ENCODE assay signal across 8 cellular contexts in genomic region chr12:117188961-117189724, GRCh38. TPM values are rescaled to one million over a fixed set of nuclear protein-coding genes. Genes with fewer than 3 reads are reported as not detected.
DNase-seq lines count a peak whose midpoint lies in the region; ATAC-seq and TF ChIP-seq lines count a peak whose summit lies in the region.

No MANE protein-coding gene starts in this region.

- H4K20me1 ChIP-seq in MM.1S (ENCODE audit: insufficient read depth, low read length) = no peaks in the 10 kb centered on the region

- H2AFZ ChIP-seq in MM.1S (ENCODE audit: low read length) = no peak overlapping the region

- peaks cover 7% of the 10 kb centered on the region; the same call in 1 of the 2 replicates for H3K4me1 ChIP-seq in MM.1S (ENCODE audit: low read length)

- DNase-seq in Calu3 = no peak
- no peak for DNase-seq in MM.1S
- DNase-seq in coronary artery (ENCODE audit: low spot score) = no peak
- no peak for DNase-seq in lower leg skin (ENCODE audit: low spot score in 2 of 2)
- peak in 32 of 49 donors; percentile 3 to 57 (median 28) for DNase-seq in substantia nigra (lab: John Stamatoyannopoulos, UW)
- DNase-seq in effector CD8-positive, alpha-beta T cell (lab: John Stamatoyannopoulos, UW) = no peak

- H3K9ac ChIP-seq in MM.1S (ENCODE audit: low read length) = peak overlapping the region; percentile 65

- H3K4me2 ChIP-seq in MM.1S (ENCODE audit: low read depth, low read length) = peak overlapping the region; percentile 76; the same call in 1 of the 2 replicates

- WGBS in lower leg skin, 2 donors = 17 to 26% methylated on average over 25 of the region's 25 CpGs

- no peak overlapping the region for H3K27ac Mint-ChIP-seq in Calu3 (ENCODE audit: unreplicated experiment)

- H3K4me1 Mint-ChIP-seq in Calu3 (ENCODE audit: low read depth, unreplicated experiment) = peaks cover 24% of the 10 kb centered on the region

- H3K9me2 ChIP-seq in MM.1S (replicated peaks; ENCODE audit: insufficient read depth, low read length) = no peaks in the 10 kb centered on the region

- H3K36me3 ChIP-seq in MM.1S (replicated peaks; ENCODE audit: insufficient read depth, low read length) = no peaks in the 10 kb centered on the region; the same call in 1 of the 2 replicates

- no peaks in the 10 kb centered on the region for H3K9me3 ChIP-seq in MM.1S (replicated peaks; ENCODE audit: insufficient read depth, low read length)

- H3K4me3 ChIP-seq in MM.1S (ENCODE audit: low read length) = peak overlapping the region; percentile 74
- peak overlapping the region; percentile 100 for H3K4me3 ChIP-seq in coronary artery
- peak overlapping the region; percentile 76 for H3K4me3 ChIP-seq in lower leg skin (ENCODE audit: low read depth, poor library complexity, severe bottlenecking)

- peaks cover 25% of the 10 kb centered on the region for H3K79me2 ChIP-seq in MM.1S (ENCODE audit: low read length)

- TF ChIP-seq POLR2A in lower leg skin (IDR thresholded peaks at IDR 0.05) = no peak

- H3K4me3 Mint-ChIP-seq in Calu3 (ENCODE audit: low read depth, unreplicated experiment) = peak overlapping the region; percentile 94

- H3K27ac ChIP-seq in MM.1S (ENCODE audit: low read length) (no peak overlapping the region), coronary artery (peak overlapping the region; percentile 61 to 92), substantia nigra (ENCODE audit: low read depth, low read length, poor library complexity, severe bottlenecking) (peak overlapping the region; percentile 93)

- H3K36me3 Mint-ChIP-seq in Calu3 (ENCODE audit: insufficient read depth, unreplicated experiment) = peaks cover 47% of the 10 kb centered on the region

- BruUV-seq in Calu3 (replicated peaks; lab: Mats Ljungman, UMichigan) = no TSS peak

- CTCF ChIA-PET in Calu3 (lab: Charles Lee) = interaction anchor here (0.6 kb wide), 1 partner anchor 34 kb away, joined by 3 read pairs; no protein-coding TSS in a partner anchor

- no peaks in the 10 kb centered on the region for H3F3A ChIP-seq in MM.1S (ENCODE audit: insufficient read depth, low read length)

- TF ChIP-seq CTCF in Calu3 (IDR thresholded peaks at IDR 0.05; ENCODE audit: unreplicated experiment) (no peak), MM.1S (IDR thresholded peaks at IDR 0.05; ENCODE audit: low read length) (no peak; the same call in 1 of the 2 replicates), coronary artery (IDR thresholded peaks at IDR 0.05) (no peak), lower leg skin (IDR thresholded peaks at IDR 0.05) (no peak)

- peaks cover 14% of the 10 kb centered on the region for H3K27me3 Mint-ChIP-seq in Calu3 (ENCODE audit: unreplicated experiment)

- ATAC-seq in GM18870 (IDR thresholded peaks at IDR 0.05; ENCODE audit: unreplicated experiment) = no peak
- ATAC-seq in HG03457 (IDR thresholded peaks at IDR 0.05; ENCODE audit: unreplicated experiment) = no peak

- H3K9me3 Mint-ChIP-seq in Calu3 (ENCODE audit: low read depth, unreplicated experiment) = peaks cover 4% of the 10 kb centered on the region

- no peaks in the 10 kb centered on the region for H3K27me3 ChIP-seq in MM.1S (replicated peaks; ENCODE audit: insufficient read depth, low read length)

- intact Hi-C loops in Calu3 (cut with micrococcal nuclease; ENCODE audit: unreplicated experiment) = no loop called here
- intact Hi-C loops in lower leg skin (cut with DNase I; ENCODE audit: low total_unique reads) = no loop called here

RNA-seq across cellular contexts. Expression of gene FBXO21, which starts 1.1 kb away (rescaled TPM):
- total RNA-seq in Calu3 (2022) = 57.5 and 57.6 TPM in 2 replicates
- 100 to 1,000 TPM in 1 of 4 donors, 10 to 100 TPM in 3; 76.8 to 133 (median 87.7) TPM for total RNA-seq in lower leg skin

Comparison
In these comparisons a context has a peak if more than half of its experiments do, and no peak if none do; other contexts are left out.
1. DNase-seq: peak in substantia nigra (32 of 49); none in Calu3 (single experiment), MM.1S (single experiment), coronary artery (single experiment), lower leg skin (0 of 2) and effector CD8-positive, alpha-beta T cell (single experiment).
2. Peak in every context shown above with its lines, with median percentiles within 50 percentile points of each other: H3K4me3 ChIP-seq.